17 cellular contexts compared by ENCODE assay signal in the genomic region with DNA sequence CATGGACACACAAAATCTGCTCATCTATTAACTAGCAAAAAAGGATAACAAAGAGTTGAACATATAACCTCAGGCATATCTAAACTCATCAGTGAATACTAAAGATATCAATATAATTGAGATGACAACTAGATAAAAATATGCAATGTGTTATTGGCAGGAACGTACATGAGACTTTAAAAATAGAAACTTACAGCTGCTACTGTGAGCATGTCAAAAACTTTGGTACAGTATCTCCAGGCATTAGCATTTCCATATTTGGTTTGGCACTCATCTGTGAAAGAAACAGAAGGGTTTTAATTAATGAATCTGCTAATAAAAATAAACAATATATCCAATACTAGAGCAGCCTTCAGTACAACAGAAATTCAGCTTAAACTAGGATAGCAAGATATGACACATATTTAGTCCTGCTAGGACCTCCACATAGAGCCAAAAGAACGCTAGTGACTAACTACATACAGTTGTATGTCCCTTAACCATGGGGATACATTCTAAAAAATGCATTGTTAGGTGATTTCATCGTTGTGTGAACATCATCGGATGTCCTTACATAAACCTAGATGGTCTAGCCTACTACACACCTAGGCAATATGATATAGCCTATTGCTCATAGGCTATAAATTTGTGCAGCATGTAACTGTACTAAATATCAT. TPM values are rescaled to one million over a fixed set of nuclear protein-coding genes. Genes with fewer than 3 reads are reported as not detected.
DNase-seq lines count a peak whose midpoint lies in the region; ATAC-seq and TF ChIP-seq lines count a peak whose summit lies in the region.
"Had no signal": no experiment of that assay in that cellular context is flagged by ENCODE, and none has a peak within 500 bp of the region (broad histone marks: within the 10 kb centered on the region; RNA-seq: fewer than 3 reads in every experiment).

No MANE protein-coding gene starts in this region.

- H3K27me3 Mint-ChIP-seq in chondrocyte (ENCODE audit: low read depth), result no peaks in the 10 kb centered on the region

- peaks cover 8 to 73% of the 10 kb centered on the region in 2 donors for H3K36me3 ChIP-seq in psoas muscle (ENCODE audit: insufficient read depth in 1 of 2, low read depth in 1 of 2)

- DNase-seq in Ammon's horn (ENCODE audit: low spot score) (peak; percentile 13), EH (ENCODE audit: low read depth) (peak; percentile 33), chondrocyte (ENCODE audit: low spot score) (no peak), psoas muscle (no peak)
- DNase-seq in activated effector memory CD4-positive, alpha-beta T cell treated with anti-CD3 and anti-CD28 coated beads, Interleukin-2, amount 50 U/mL, for 16 hours, result no peak
- DNase-seq: CD8-positive, alpha-beta T cell; COR-L47; DMS153; DMS79 treated with DMSO at 0.1 percent for 48 hours; GDM1; HCEC 1CT; HFFc6 had no signal

- H3K9me3 ChIP-seq in psoas muscle, result no peaks in the 10 kb centered on the region
- H3K9me3 ChIP-seq: A549 had no signal

- H3K4me1 Mint-ChIP-seq in chondrocyte (ENCODE audit: low read depth), result peaks cover 6% of the 10 kb centered on the region
- H3K4me1 Mint-ChIP-seq: CD14-positive monocyte had no signal

- no peak overlapping the region for H3K4me3 ChIP-seq in psoas muscle
- H3K4me3 ChIP-seq: A549 had no signal

- no peaks in the 10 kb centered on the region for H3K9me3 Mint-ChIP-seq in chondrocyte (ENCODE audit: low read depth)
- H3K9me3 Mint-ChIP-seq: CD14-positive monocyte; CD8-positive, alpha-beta T cell; HFFc6 had no signal

- intact Hi-C loops in psoas muscle (cut with DNase I), result no loop called here

- TF ChIP-seq CTCF in chondrocyte (IDR thresholded peaks at IDR 0.05), result no peak
- TF ChIP-seq CTCF in psoas muscle (IDR thresholded peaks at IDR 0.05), result no peak

- 57 to 72% (median 62%) methylated on average over 4 of the region's 4 CpGs for WGBS in psoas muscle, 3 donors

- H3K4me3 Mint-ChIP-seq in chondrocyte (ENCODE audit: unreplicated experiment), result no peak overlapping the region
- H3K4me3 Mint-ChIP-seq: CD14-positive monocyte; CD8-positive, alpha-beta T cell; HFFc6 had no signal

- peaks cover 17% of the 10 kb centered on the region for H3K4me1 ChIP-seq in psoas muscle
- H3K4me1 ChIP-seq: A549 had no signal

- peak overlapping the region; percentile 72 for H3K27ac ChIP-seq in psoas muscle
- H3K27ac ChIP-seq: A549 had no signal

- no peaks in the 10 kb centered on the region for H3K27me3 ChIP-seq in psoas muscle (ENCODE audit: insufficient read depth in 3 of 3, low read length in 2 of 3)

- H3K36me3 Mint-ChIP-seq in chondrocyte (ENCODE audit: low read depth), result peaks cover 30% of the 10 kb centered on the region

- H3K27ac Mint-ChIP-seq in chondrocyte (ENCODE audit: unreplicated experiment), result peak overlapping the region; percentile 41
- H3K27ac Mint-ChIP-seq: CD14-positive monocyte; CD8-positive, alpha-beta T cell; HFFc6 had no signal

- ATAC-seq in psoas muscle, result peak; percentile 47 to 77 (median 70)
- ATAC-seq in GM18907 (IDR thresholded peaks at IDR 0.05; ENCODE audit: unreplicated experiment), result no peak
- ATAC-seq in GM21737 (IDR thresholded peaks at IDR 0.05; ENCODE audit: unreplicated experiment), result no peak
- ATAC-seq: A549; CD8-positive, alpha-beta T cell; HepG2 had no signal

RNA-seq across cellular contexts. Expression of a gene that starts 10.5 kb away (rescaled TPM):
- 5.1 to 6.0 TPM (median 5.4 TPM) in 3 replicates for total RNA-seq in chondrocyte
- total RNA-seq in psoas muscle, result 1 to 10 TPM; 1.8 to 5.2 (median 3.4) TPM
- polyA plus RNA-seq in psoas muscle, result 1 to 10 TPM in 1 of 3 donors, under 1 TPM in 2; 0.39 to 1.5 (median 0.80) TPM

RNA-seq across cellular contexts. Expression of a gene that starts 35.8 kb away (rescaled TPM):
- total RNA-seq in chondrocyte (31.8 to 39.8 TPM (median 35.3 TPM) in 3 replicates), psoas muscle (10 to 100 TPM; 51.4 to 91.6 (median 66.6) TPM)
- 10 to 100 TPM; 29.9 to 66.8 (median 47.3) TPM for polyA plus RNA-seq in psoas muscle

RNA-seq across cellular contexts. Expression of a gene that starts 46.5 kb away (rescaled TPM):
- total RNA-seq in chondrocyte, result 25.3 to 31.8 TPM (median 27.0 TPM) in 3 replicates
- total RNA-seq in psoas muscle, result 10 to 100 TPM in 2 of 4 donors, 1 to 10 TPM in 2; 8.8 to 12.5 (median 9.7) TPM
- polyA plus RNA-seq in psoas muscle, result 10 to 100 TPM; 15.4 to 34.5 (median 19.9) TPM

Comparison
In these comparisons a context has a peak if more than half of its experiments do, and no peak if none do; other contexts are left out.
1. DNase-seq: peak in Ammon's horn (single experiment) and EH (single experiment); none in chondrocyte (single experiment), psoas muscle (0 of 2) and activated effector memory CD4-positive, alpha-beta T cell treated with anti-CD3 and anti-CD28 coated beads, Interleukin-2, amount 50 U/mL, for 16 hours (single experiment).
2. ATAC-seq: peak in psoas muscle (4 of 4); none in GM18907 (single experiment) and GM21737 (single experiment).